ENCODE assay signal across 8 cellular contexts in the genomic region with DNA sequence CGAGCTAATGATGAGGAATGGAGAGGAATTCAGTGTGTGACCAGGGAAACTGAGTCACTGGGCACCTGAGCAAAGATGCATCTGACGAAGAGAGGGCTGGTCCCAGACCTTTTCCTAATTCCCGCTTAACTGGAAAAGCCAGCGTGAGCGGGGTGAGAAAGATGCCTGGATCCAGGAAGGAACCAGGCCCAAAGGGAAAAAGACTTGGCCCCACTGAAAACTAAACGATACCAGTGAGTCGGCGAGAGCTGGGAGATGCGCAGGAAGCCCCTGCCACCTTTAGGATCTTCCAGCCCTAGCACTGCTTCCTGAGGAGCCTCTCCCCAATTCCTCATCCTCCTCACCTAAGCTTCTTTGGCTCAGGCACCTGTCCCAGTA. TPM values are rescaled to one million over a fixed set of nuclear protein-coding genes. Genes with fewer than 3 reads are reported as not detected.
DNase-seq lines count a peak whose midpoint lies in the region; ATAC-seq, FAIRE-seq and TF ChIP-seq lines count a peak whose summit lies in the region.

No MANE protein-coding gene starts in this region.

- H3K9me3 Mint-ChIP-seq in T-helper 1 cell treated with Interleukin-12 subunit alpha and Interleukin-12 subunit beta and Interleukin-4 antibody, amounts not matched to agents 30 μg/mL and 1 μg/mL, for 36 hours, result no peaks in the 10 kb centered on the region

- DNase-seq in T-helper 1 cell (no peak), astrocyte of the cerebellum (ENCODE audit: low read depth) (no peak), kidney (no peak), pons (ENCODE audit: low spot score) (no peak), KG1 (lab: John Stamatoyannopoulos, UW) (no peak)

- H3K4me3 ChIP-seq in astrocyte of the cerebellum (ENCODE audit: low read depth, low read length), result peak overlapping the region; percentile 80
- H3K4me3 ChIP-seq in kidney (ENCODE audit: low read length in 2 of 2), result peak overlapping the region; percentile 39 to 69
- peak overlapping the region; percentile 46 to 77 (median 71) for H3K4me3 ChIP-seq in subcutaneous abdominal adipose tissue (ENCODE audit: low read depth in 1 of 5, low read length in 5 of 5)

- peaks cover 22% of the 10 kb centered on the region for H3K4me1 Mint-ChIP-seq in T-helper 1 cell treated with Interleukin-12 subunit alpha and Interleukin-12 subunit beta and Interleukin-4 antibody, amounts not matched to agents 30 μg/mL and 1 μg/mL, for 36 hours (ENCODE audit: low read depth)

- H3K9me3 ChIP-seq in kidney (ENCODE audit: control insufficient read depth in 1 of 2, low read length in 2 of 2) (no peaks in the 10 kb centered on the region), subcutaneous abdominal adipose tissue (ENCODE audit: control insufficient read depth in 5 of 5, low read length in 5 of 5) (no peaks in the 10 kb centered on the region)

- H3K4me1 ChIP-seq in kidney (ENCODE audit: control insufficient read depth in 1 of 2, insufficient read depth in 1 of 2, low read depth in 1 of 2, low read length in 2 of 2), result peaks cover 0 to 4% of the 10 kb centered on the region in 2 donors
- peaks cover 0 to 15% (median 12%) of the 10 kb centered on the region in 5 donors for H3K4me1 ChIP-seq in subcutaneous abdominal adipose tissue (ENCODE audit: control insufficient read depth in 5 of 5, insufficient read depth in 5 of 5, low read length in 5 of 5)

- peak overlapping the region; percentile 79 for H3K27ac Mint-ChIP-seq in T-helper 1 cell treated with Interleukin-12 subunit alpha and Interleukin-12 subunit beta and Interleukin-4 antibody, amounts not matched to agents 30 μg/mL and 1 μg/mL, for 36 hours

- in situ Hi-C loops in astrocyte of the cerebellum (cut with HindIII; ENCODE audit: low sequenced_read_pairs), result no loop called here

- no peak for ATAC-seq in GM18519 (IDR thresholded peaks at IDR 0.05; ENCODE audit: low FRiP score, unreplicated experiment)

- peaks cover 6% of the 10 kb centered on the region for H3K27me3 Mint-ChIP-seq in T-helper 1 cell treated with Interleukin-12 subunit alpha and Interleukin-12 subunit beta and Interleukin-4 antibody, amounts not matched to agents 30 μg/mL and 1 μg/mL, for 36 hours (ENCODE audit: low read depth)

- H3K27me3 ChIP-seq in subcutaneous abdominal adipose tissue (ENCODE audit: control insufficient read depth in 5 of 5, insufficient read depth in 4 of 5, low read length in 5 of 5), result no peaks in the 10 kb centered on the region

- no peak overlapping the region for H3K27ac ChIP-seq in kidney (ENCODE audit: low read depth in 2 of 2, low read length in 2 of 2)
- H3K27ac ChIP-seq in subcutaneous abdominal adipose tissue (ENCODE audit: low read depth, low read length), result no peak overlapping the region

- peak overlapping the region in 1 of 2 donors; percentile 61 for H3K9ac ChIP-seq in kidney (ENCODE audit: low read length in 2 of 2)
- peak overlapping the region in 4 of 5 donors; percentile 22 to 67 (median 48) for H3K9ac ChIP-seq in subcutaneous abdominal adipose tissue (ENCODE audit: low read length in 5 of 5)

- intact Hi-C loops in kidney (cut with DNase I), result no loop called here

- no peaks in the 10 kb centered on the region for H3K36me3 ChIP-seq in kidney (ENCODE audit: control insufficient read depth in 1 of 2, insufficient read depth in 2 of 2, low read length in 2 of 2)
- H3K36me3 ChIP-seq in subcutaneous abdominal adipose tissue (ENCODE audit: control insufficient read depth in 5 of 5, insufficient read depth in 5 of 5, low read length in 5 of 5), result peaks cover 0 to 41% (median 26%) of the 10 kb centered on the region in 5 donors

- FAIRE-seq in kidney (lab: Jason Lieb, UNC), result no peak

- TF ChIP-seq CTCF in astrocyte of the cerebellum (IDR thresholded peaks at IDR 0.05; ENCODE audit: low read depth, low read length, missing control alignments) (no peak), kidney (IDR thresholded peaks at IDR 0.05; ENCODE audit: borderline replicate concordance, extremely low read depth, insufficient read depth) (no peak)

- peak overlapping the region; percentile 97 for H3K4me3 Mint-ChIP-seq in T-helper 1 cell treated with Interleukin-12 subunit alpha and Interleukin-12 subunit beta and Interleukin-4 antibody, amounts not matched to agents 30 μg/mL and 1 μg/mL, for 36 hours

- peaks cover 3% of the 10 kb centered on the region for H3K36me3 Mint-ChIP-seq in T-helper 1 cell treated with Interleukin-12 subunit alpha and Interleukin-12 subunit beta and Interleukin-4 antibody, amounts not matched to agents 30 μg/mL and 1 μg/mL, for 36 hours (ENCODE audit: low read depth)

RNA-seq across cellular contexts. Expression of a gene that starts 0.5 kb away (rescaled TPM):
- 20.3 TPM for total RNA-seq in kidney
- polyA plus RNA-seq in kidney (ENCODE audit: insufficient read depth, low read depth, low replicate concordance), result 6.4 TPM

RNA-seq across cellular contexts. Expression of a gene that starts 14.9 kb away (rescaled TPM):
- total RNA-seq in kidney, result 3.0 TPM
- 8.2 TPM for polyA plus RNA-seq in kidney (ENCODE audit: insufficient read depth, low read depth, low replicate concordance)

RNA-seq across cellular contexts. Expression of a gene that starts 15.1 kb away (rescaled TPM):
- 44.7 TPM for total RNA-seq in kidney
- polyA plus RNA-seq in kidney (ENCODE audit: insufficient read depth, low read depth, low replicate concordance), result 47.5 TPM

RNA-seq across cellular contexts. Expression of a gene that starts 30.3 kb away (rescaled TPM):
- total RNA-seq in kidney, result 19.8 TPM
- polyA plus RNA-seq in kidney (ENCODE audit: insufficient read depth, low read depth, low replicate concordance), result 7.2 TPM

RNA-seq across cellular contexts. Expression of a gene that starts 32.9 kb away (rescaled TPM):
- total RNA-seq in kidney, result 156 TPM
- 60.6 TPM for polyA plus RNA-seq in kidney (ENCODE audit: insufficient read depth, low read depth, low replicate concordance)
